8 cellular contexts compared by ENCODE assay signal in genomic region chr13:33723772-33724435, GRCh38.
A peak's percentile ranks its signal among the peaks of the same experiment; 100 is the strongest.
DNase-seq lines count a peak whose midpoint lies in the region; ATAC-seq, FAIRE-seq and TF ChIP-seq lines count a peak whose summit lies in the region.

No MANE protein-coding gene starts in this region.

- WGBS in endodermal cell (ENCODE audit: insufficient coverage in 1 of 2, insufficient read length in 1 of 2), 2 experiments = 0 to 2% methylated on average over 3 of the region's 4 CpGs

- ATAC-seq in GM21381 (IDR thresholded peaks at IDR 0.05; ENCODE audit: unreplicated experiment) = peak; percentile 81

- no peaks in the 10 kb centered on the region for H3K4me1 ChIP-seq in endodermal cell (ENCODE audit: control insufficient read depth, insufficient read depth, low read length)

- H3K4me1 Mint-ChIP-seq in endodermal cell (peaks cover 6% of the 10 kb centered on the region), mesothelial cell of epicardium (peaks cover 22% of the 10 kb centered on the region)

- H3K27ac Mint-ChIP-seq in endodermal cell (no peak overlapping the region), mesothelial cell of epicardium (no peak overlapping the region)

- peak; percentile 16 for FAIRE-seq in D721Med (lab: Jason Lieb, UNC)

- no peak overlapping the region for H3K27ac ChIP-seq in endodermal cell (ENCODE audit: low read depth, low read length)

- H3K36me3 Mint-ChIP-seq in endodermal cell (ENCODE audit: low read depth) (no peaks in the 10 kb centered on the region), mesothelial cell of epicardium (no peaks in the 10 kb centered on the region)

- H3K27me3 ChIP-seq in endodermal cell (ENCODE audit: control insufficient read depth, insufficient read depth, low read length, poor library complexity, severe bottlenecking) = no peaks in the 10 kb centered on the region

- peaks cover 10% of the 10 kb centered on the region for H3K27me3 Mint-ChIP-seq in endodermal cell (ENCODE audit: insufficient read depth)
- no peaks in the 10 kb centered on the region for H3K27me3 Mint-ChIP-seq in mesothelial cell of epicardium (ENCODE audit: low read depth)

- H3K4me3 ChIP-seq in endodermal cell (ENCODE audit: low read length) = no peak overlapping the region

- no peaks in the 10 kb centered on the region for H3K36me3 ChIP-seq in endodermal cell (ENCODE audit: control insufficient read depth, insufficient read depth, low read length)

- no peak overlapping the region for H3K9ac ChIP-seq in endodermal cell (ENCODE audit: extremely low read depth, low read length, poor library complexity, severe bottlenecking)

- no peak overlapping the region for H3K4me3 Mint-ChIP-seq in endodermal cell
- H3K4me3 Mint-ChIP-seq in mesothelial cell of epicardium = no peak overlapping the region

- H3K9me3 ChIP-seq in endodermal cell (ENCODE audit: control insufficient read depth, low read length) = peaks cover 11% of the 10 kb centered on the region

- DNase-seq in D721Med (ENCODE audit: insufficient read length, low spot score) (no peak), HPDE6-E6E7 (ENCODE audit: extremely low spot score) (peak; percentile 35), NOMO-1 (lab: John Stamatoyannopoulos, UW; ENCODE audit: unreplicated experiment in 2 of 2) (peak; percentile 64 to 79), endodermal cell (peak; percentile 91), mesothelial cell of epicardium (ENCODE audit: low spot score in 2 of 2, unreplicated experiment in 2 of 2) (peak; percentile 40 to 58)
- peak; percentile 15 to 31 for DNase-seq in activated CD8-positive, alpha-beta memory T cell treated with anti-CD3 and anti-CD28 coated beads for 4 hours (ENCODE audit: low read depth in 2 of 2)
- DNase-seq in stimulated activated CD8-positive, alpha-beta memory T cell treated with anti-CD3 and anti-CD28 coated beads, Interleukin-4, amount 100 ng/mL, for 24 hours (ENCODE audit: low read depth) = peak; percentile 13

- no peaks in the 10 kb centered on the region for H3K9me3 Mint-ChIP-seq in endodermal cell
- H3K9me3 Mint-ChIP-seq in mesothelial cell of epicardium = peaks cover 5% of the 10 kb centered on the region

- TF ChIP-seq CTCF in D721Med (IDR thresholded peaks at IDR 0.05; ENCODE audit: insufficient read depth, missing control alignments) (peak; percentile 83), endodermal cell (conservative IDR thresholded peaks at IDR 0.05) (peak; percentile 90), mesothelial cell of epicardium (IDR thresholded peaks at IDR 0.05; ENCODE audit: unreplicated experiment) (peak; percentile 47)
